Comparison of ENCODE assay signal across 8 cellular contexts in the genomic region with DNA sequence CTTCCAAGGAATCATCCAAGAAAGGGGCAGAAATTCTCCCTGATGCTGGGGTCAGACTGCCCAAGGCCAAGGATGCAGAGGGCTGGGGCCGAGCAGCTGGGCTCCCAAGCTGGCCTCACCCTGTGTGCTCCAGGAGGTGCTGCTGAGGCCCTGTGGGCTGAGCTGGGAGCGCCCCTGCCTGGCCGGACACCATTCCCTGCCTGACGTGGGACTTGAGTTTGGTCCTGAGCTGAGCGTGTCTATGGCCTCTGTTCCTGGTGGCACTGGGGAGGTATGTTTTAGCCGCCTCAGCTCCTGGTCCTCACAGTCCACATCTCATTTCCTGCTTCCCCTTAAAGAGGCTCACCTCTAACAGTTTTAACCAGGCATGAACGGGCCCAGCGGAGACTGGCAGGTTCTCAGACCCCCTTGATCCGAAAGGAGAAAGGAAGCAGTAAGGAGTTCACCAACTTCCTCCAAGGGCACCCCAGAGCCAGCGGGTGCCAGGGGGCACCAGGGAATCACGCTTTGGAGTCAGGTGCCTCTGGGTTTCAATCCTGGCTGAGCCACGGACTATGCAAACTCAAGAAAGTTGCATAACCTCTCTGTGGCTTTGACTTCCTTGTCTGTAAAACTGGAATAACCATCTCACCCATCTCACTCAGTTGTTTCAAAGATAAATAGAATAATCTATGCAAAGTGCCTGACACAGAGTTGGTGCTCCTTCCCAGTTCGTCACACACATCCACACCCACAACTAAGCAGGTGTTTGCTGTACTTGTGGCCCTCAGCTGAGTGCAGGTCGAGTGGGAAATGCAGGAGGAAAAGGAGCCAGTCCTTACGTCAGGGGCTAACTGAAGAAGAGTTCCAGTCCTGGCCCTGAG. TPM values are rescaled to one million over a fixed set of nuclear protein-coding genes. Genes with fewer than 3 reads are reported as not detected.
A peak's percentile ranks its signal among the peaks of the same experiment; 100 is the strongest.
DNase-seq lines count a peak whose midpoint lies in the region; ATAC-seq and TF ChIP-seq lines count a peak whose summit lies in the region.

No MANE protein-coding gene starts in this region.

- TF ChIP-seq CTCF in NB4 (IDR thresholded peaks at IDR 0.05; ENCODE audit: low read depth, low read length) (no peak), esophagus squamous epithelium (IDR thresholded peaks at IDR 0.05) (peak in 2 of 6 experiments; percentile 5 to 26), smooth muscle cell (IDR thresholded peaks at IDR 0.05; ENCODE audit: borderline replicate concordance, insufficient read depth, poor library complexity, severe bottlenecking) (peak; percentile 9), glutamatergic neuron (IDR thresholded peaks at IDR 0.05; ENCODE audit: partially characterized antibody, unreplicated experiment) (no peak)

- no peak overlapping the region for H3K4me3 ChIP-seq in NB4 (ENCODE audit: low read depth, low read length)
- no peak overlapping the region for H3K4me3 ChIP-seq in esophagus squamous epithelium
- H3K4me3 ChIP-seq in smooth muscle cell: no peak overlapping the region

- no peaks in the 10 kb centered on the region for H3K9me3 ChIP-seq in esophagus squamous epithelium
- no peaks in the 10 kb centered on the region for H3K9me3 ChIP-seq in smooth muscle cell (replicated peaks; ENCODE audit: low read depth)

- ATAC-seq in activated T-helper 17 cell treated with anti-CD3 and anti-CD28 coated beads, Interleukin-2, amount 50 U/mL, for 72 hours (replicated peaks): no peak

- H3K36me3 Mint-ChIP-seq in glutamatergic neuron (ENCODE audit: unreplicated experiment): peaks cover 4% of the 10 kb centered on the region
- H3K36me3 Mint-ChIP-seq in activated T-helper 17 cell treated with anti-CD3 and anti-CD28 coated beads, Interleukin-2, amount 50 U/mL, for 72 hours (ENCODE audit: low read depth): no peaks in the 10 kb centered on the region

- peaks cover 2% of the 10 kb centered on the region for H3K27me3 Mint-ChIP-seq in glutamatergic neuron (ENCODE audit: unreplicated experiment)
- peaks cover 19% of the 10 kb centered on the region for H3K27me3 Mint-ChIP-seq in activated T-helper 17 cell treated with anti-CD3 and anti-CD28 coated beads, Interleukin-2, amount 50 U/mL, for 72 hours

- no peaks in the 10 kb centered on the region for H3K36me3 ChIP-seq in esophagus squamous epithelium
- H3K36me3 ChIP-seq in smooth muscle cell (ENCODE audit: low read depth): no peaks in the 10 kb centered on the region

- H3K4me3 Mint-ChIP-seq in glutamatergic neuron (ENCODE audit: unreplicated experiment): no peak overlapping the region
- H3K4me3 Mint-ChIP-seq in activated T-helper 17 cell treated with anti-CD3 and anti-CD28 coated beads, Interleukin-2, amount 50 U/mL, for 72 hours: no peak overlapping the region

- H3K79me2 ChIP-seq in smooth muscle cell (ENCODE audit: low read depth): no peaks in the 10 kb centered on the region

- TF ChIP-seq POLR2A in NB4 (IDR thresholded peaks at IDR 0.05; ENCODE audit: extremely low read depth, insufficient read length): no peak
- TF ChIP-seq POLR2A in esophagus squamous epithelium (IDR thresholded peaks at IDR 0.05): no peak

- intact Hi-C loops in esophagus squamous epithelium (cut with DNase I): no loop called here

- no peak overlapping the region for H3K27ac Mint-ChIP-seq in glutamatergic neuron (ENCODE audit: unreplicated experiment)
- no peak overlapping the region for H3K27ac Mint-ChIP-seq in activated T-helper 17 cell treated with anti-CD3 and anti-CD28 coated beads, Interleukin-2, amount 50 U/mL, for 72 hours

- no peaks in the 10 kb centered on the region for H4K20me1 ChIP-seq in smooth muscle cell (ENCODE audit: low read depth)

- no peak overlapping the region for H3K4me2 ChIP-seq in smooth muscle cell

- no peak overlapping the region for H3K9ac ChIP-seq in smooth muscle cell (ENCODE audit: low read depth)

- H3K4me1 ChIP-seq in esophagus squamous epithelium (peaks cover 46 to 73% (median 57%) of the 10 kb centered on the region in 3 donors), smooth muscle cell (ENCODE audit: low read depth) (peaks cover 6% of the 10 kb centered on the region)

- H3K27ac ChIP-seq in esophagus squamous epithelium: peak overlapping the region; percentile 76 to 86 (median 81)
- H3K27ac ChIP-seq in smooth muscle cell (ENCODE audit: low read depth): no peak overlapping the region

- peaks cover 22% of the 10 kb centered on the region for H3K4me1 Mint-ChIP-seq in glutamatergic neuron (ENCODE audit: low read depth, unreplicated experiment)
- H3K4me1 Mint-ChIP-seq in activated T-helper 17 cell treated with anti-CD3 and anti-CD28 coated beads, Interleukin-2, amount 50 U/mL, for 72 hours: no peaks in the 10 kb centered on the region

- no peaks in the 10 kb centered on the region for H3F3A ChIP-seq in smooth muscle cell (ENCODE audit: low read depth)

- peaks cover 2% of the 10 kb centered on the region for H3K9me3 Mint-ChIP-seq in glutamatergic neuron (ENCODE audit: unreplicated experiment)
- H3K9me3 Mint-ChIP-seq in activated T-helper 17 cell treated with anti-CD3 and anti-CD28 coated beads, Interleukin-2, amount 50 U/mL, for 72 hours: no peaks in the 10 kb centered on the region

- WGBS in esophagus squamous epithelium, 2 donors: 0 to 63% methylated on average over 2 to 5 of the region's 15 CpGs
- 73% methylated on average over 15 of the region's 15 CpGs for WGBS in smooth muscle cell (ENCODE audit: low lambda C conversion rate)

- DNase-seq in NCI-H510A treated with DMSO at 0.1 percent for 48 hours (lab: John Stamatoyannopoulos, UW) (peak; percentile 62), NCI-H510A (lab: John Stamatoyannopoulos, UW) (no peak), NB4 (ENCODE audit: low read depth) (peak; percentile 51), esophagus squamous epithelium (lab: John Stamatoyannopoulos, UW) (no peak), smooth muscle cell (lab: John Stamatoyannopoulos, UW; ENCODE audit: unreplicated experiment) (no peak), amniotic stem cell (lab: John Stamatoyannopoulos, UW) (no peak), glutamatergic neuron (no peak)

- H2AFZ ChIP-seq in smooth muscle cell (ENCODE audit: low read depth): no peak overlapping the region

- no peaks in the 10 kb centered on the region for H3K27me3 ChIP-seq in esophagus squamous epithelium
- H3K27me3 ChIP-seq in smooth muscle cell (ENCODE audit: low read depth): no peaks in the 10 kb centered on the region

RNA-seq across cellular contexts. Expression of a gene that starts 48.6 kb away (rescaled TPM):
- 10 to 100 TPM in 3 of 4 donors, 1 to 10 TPM in 1; 9.9 to 15.9 (median 13.8) TPM for total RNA-seq in esophagus squamous epithelium
- total RNA-seq in smooth muscle cell: 40.3 and 54.3 TPM in 2 replicates
- polyA plus RNA-seq in smooth muscle cell: 28.5 and 31.7 TPM in 2 replicates
- total RNA-seq in glutamatergic neuron (ENCODE audit: unreplicated experiment): 2.4 TPM
- 1 to 10 TPM in 1 of 2 donors, under 1 TPM in 1; 0.53 to 1.5 TPM for total RNA-seq in activated T-helper 17 cell treated with anti-CD3 and anti-CD28 coated beads, Interleukin-2, amount 50 U/mL, for 72 hours

Comparison
In these comparisons a context has a peak if more than half of its experiments do, and no peak if none do; other contexts are left out.
1. DNase-seq: peak in NCI-H510A treated with DMSO at 0.1 percent for 48 hours (single experiment) and NB4 (single experiment); none in NCI-H510A (single experiment), esophagus squamous epithelium (single experiment), smooth muscle cell (single experiment), amniotic stem cell (single experiment) and glutamatergic neuron (single experiment).